Comparison of ENCODE assay signal across 20 cellular contexts in the genomic region with DNA sequence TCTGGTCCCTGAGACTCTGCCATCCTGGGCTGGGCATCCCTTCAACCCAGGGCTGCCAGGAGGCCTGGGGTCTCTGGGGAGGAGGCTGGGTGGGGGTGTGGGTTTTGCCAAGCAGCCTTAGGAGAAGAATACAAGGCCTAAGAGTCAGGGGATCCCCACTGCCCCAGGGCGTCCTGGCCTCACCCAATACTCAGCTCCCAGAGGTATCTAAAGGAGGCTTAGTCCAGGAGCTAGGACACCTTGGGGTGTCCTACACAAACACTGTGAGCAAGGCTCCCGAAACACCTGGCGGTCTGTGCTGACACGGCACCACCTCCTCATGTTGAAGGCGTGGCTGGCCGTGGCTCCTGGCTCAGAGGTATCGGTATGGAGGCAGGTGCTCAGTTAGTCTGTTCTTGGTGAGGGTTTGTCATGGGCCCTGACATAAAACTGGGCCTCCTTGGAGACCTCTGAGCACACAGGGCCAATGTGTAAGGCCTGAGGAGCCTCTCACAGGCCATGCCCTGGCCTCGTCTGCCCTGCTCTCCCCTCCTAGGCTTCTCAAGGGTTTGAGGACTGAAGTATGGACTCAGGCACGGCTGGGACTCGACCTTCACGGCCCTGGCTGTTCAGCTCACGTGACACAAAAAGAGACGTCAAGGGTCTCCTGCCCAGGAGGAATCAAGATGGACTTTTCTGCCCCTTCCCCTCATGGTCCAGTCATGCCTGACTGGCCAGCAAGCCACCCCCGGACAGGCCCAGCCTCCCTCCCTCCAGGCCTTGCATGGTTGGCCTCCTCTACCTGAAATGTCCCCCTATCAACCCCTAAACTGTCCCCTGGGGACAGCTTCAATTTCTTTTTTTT.
"Had no signal": no experiment of that assay in that cellular context is flagged by ENCODE, and none has a peak within 500 bp of the region (broad histone marks: within the 10 kb centered on the region; RNA-seq: fewer than 3 reads in every experiment).

No MANE protein-coding gene starts in this region.

- ATAC-seq: activated CD4-positive, CD25-positive, alpha-beta regulatory T cell treated with anti-CD3 and anti-CD28 coated beads, Interleukin-2, amount 50 U/mL, for 24 hours; activated naive CD4-positive, alpha-beta T cell treated with anti-CD3 and anti-CD28 coated beads, Interleukin-2, amount 50 U/mL, for 72 hours had no signal

- H3K27ac Mint-ChIP-seq: activated CD4-positive, alpha-beta memory T cell treated with anti-CD3 and anti-CD28 coated beads, Interleukin-2, amount 10 ng/mL, durations not matched to agents 7 days and 5 days; activated CD4-positive, alpha-beta T cell treated with anti-CD3 and anti-CD28 coated beads, Interleukin-2, amount 10 ng/mL, durations not matched to agents 24 days and 14 days; immature natural killer cell had no signal

- H3K4me1 ChIP-seq: left ventricle myocardium inferior, prostate gland, right atrium auricular region, spleen had no signal

- H3K9me3 Mint-ChIP-seq: activated CD4-positive, alpha-beta memory T cell treated with anti-CD3 and anti-CD28 coated beads, Interleukin-2, amount 10 ng/mL, durations not matched to agents 7 days and 5 days; activated CD4-positive, alpha-beta T cell treated with anti-CD3 and anti-CD28 coated beads, Interleukin-2, amount 10 ng/mL, durations not matched to agents 24 days and 14 days; activated naive CD4-positive, alpha-beta T cell treated with anti-CD3 and anti-CD28 coated beads, Interleukin-2, amount 50 U/mL, for 72 hours; activated T-helper 1 cell treated with anti-CD3 and anti-CD28 coated beads, Interleukin-12 subunit alpha, Interleukin-12 subunit beta, Interleukin-2, Interleukin-4 antibody, amounts not matched to agents 30 ng/mL and 10 ng/mL and 1 ng/mL, durations not matched to agents 14 hours and 24 hours and 36 hours; central memory CD8-positive, alpha-beta T cell; immature natural killer cell had no signal

- H3K4me3 Mint-ChIP-seq: activated CD4-positive, alpha-beta memory T cell treated with anti-CD3 and anti-CD28 coated beads, Interleukin-2, amount 10 ng/mL, durations not matched to agents 7 days and 5 days; activated CD4-positive, alpha-beta T cell treated with anti-CD3 and anti-CD28 coated beads, Interleukin-2, amount 10 ng/mL, durations not matched to agents 24 days and 14 days; activated T-helper 1 cell treated with anti-CD3 and anti-CD28 coated beads, Interleukin-12 subunit alpha, Interleukin-12 subunit beta, Interleukin-2, Interleukin-4 antibody, amounts not matched to agents 30 ng/mL and 10 ng/mL and 1 ng/mL, durations not matched to agents 14 hours and 24 hours and 36 hours; central memory CD8-positive, alpha-beta T cell; immature natural killer cell had no signal

- H3K9me3 ChIP-seq: left ventricle myocardium inferior, prostate gland, right atrium auricular region, spleen had no signal

- H3K79me2 ChIP-seq: hepatocyte had no signal

- FAIRE-seq: colon had no signal

- H2AFZ ChIP-seq: hepatocyte had no signal

- H3K27me3 Mint-ChIP-seq: activated CD4-positive, alpha-beta memory T cell treated with anti-CD3 and anti-CD28 coated beads, Interleukin-2, amount 10 ng/mL, durations not matched to agents 7 days and 5 days; activated CD4-positive, alpha-beta T cell treated with anti-CD3 and anti-CD28 coated beads, Interleukin-2, amount 10 ng/mL, durations not matched to agents 24 days and 14 days had no signal

- H3K27ac ChIP-seq: brain microvascular endothelial cell, hepatocyte, left ventricle myocardium inferior, prostate gland, right atrium auricular region, spleen had no signal

- H3K4me1 Mint-ChIP-seq: central memory CD8-positive, alpha-beta T cell; immature natural killer cell had no signal

- H3K36me3 Mint-ChIP-seq: activated naive CD4-positive, alpha-beta T cell treated with anti-CD3 and anti-CD28 coated beads, Interleukin-2, amount 50 U/mL, for 72 hours; immature natural killer cell had no signal

- DNase-seq: activated CD4-positive, alpha-beta memory T cell treated with anti-CD3 and anti-CD28 coated beads, Interleukin-2, amount 10 ng/mL, durations not matched to agents 7 days and 5 days; activated CD4-positive, alpha-beta T cell treated with anti-CD3 and anti-CD28 coated beads, Interleukin-2, amount 10 ng/mL, durations not matched to agents 24 days and 14 days; brain microvascular endothelial cell; effector memory CD4-positive, alpha-beta T cell; foreskin melanocyte; glutamatergic neuron; immature natural killer cell; left ventricle myocardium inferior; midbrain; stimulated activated CD4-positive, alpha-beta T cell treated with anti-CD3 and anti-CD28 coated beads, Interleukin-4, amount 100 ng/mL, for 1 hour; stimulated activated naive CD4-positive, alpha-beta T cell treated with Interleukin-2 at 50 U/mL for 16 hours had no signal

- H3K36me3 ChIP-seq: brain microvascular endothelial cell, left ventricle myocardium inferior, prostate gland, right atrium auricular region, spleen had no signal

- H3K4me2 ChIP-seq: hepatocyte had no signal

- H3K27me3 ChIP-seq: brain microvascular endothelial cell, hepatocyte, right atrium auricular region had no signal

- H3K4me3 ChIP-seq: hepatocyte, left ventricle myocardium inferior, prostate gland, right atrium auricular region, spleen had no signal
